In genomic region chr3:5128861-5129260, GRCh38 we compare ENCODE assay signal across 21 cellular contexts.
"Had no signal": no experiment of that assay in that cellular context is flagged by ENCODE, and none has a peak within 500 bp of the region (broad histone marks: within the 10 kb centered on the region; RNA-seq: fewer than 3 reads in every experiment).

No MANE protein-coding gene starts in this region.

- H2AFZ ChIP-seq: hepatocyte had no signal

- H3K27ac Mint-ChIP-seq: mesothelial cell of epicardium had no signal

- H3K4me2 ChIP-seq: hepatocyte, smooth muscle cell had no signal

- H3K4me3 Mint-ChIP-seq: mesothelial cell of epicardium; naive thymus-derived CD4-positive, alpha-beta T cell had no signal

- H3K9me3 ChIP-seq: body of pancreas, gastroesophageal sphincter, right atrium auricular region, suprapubic skin, tibial artery had no signal

- H3K27me3 Mint-ChIP-seq: naive thymus-derived CD4-positive, alpha-beta T cell had no signal

- H3K27me3 ChIP-seq: body of pancreas, dorsolateral prefrontal cortex, gastroesophageal sphincter, hepatocyte, right atrium auricular region, suprapubic skin, tibial artery had no signal

- H3K9me3 Mint-ChIP-seq: mesothelial cell of epicardium; naive thymus-derived CD4-positive, alpha-beta T cell had no signal

- H3K4me3 ChIP-seq: body of pancreas, dorsolateral prefrontal cortex, gastroesophageal sphincter, hepatocyte, right atrium auricular region, smooth muscle cell, suprapubic skin, tibial artery had no signal

- ATAC-seq: body of pancreas; gastroesophageal sphincter; left cardiac atrium; naive thymus-derived CD4-positive, alpha-beta T cell had no signal

- H3K36me3 ChIP-seq: right atrium auricular region, tibial artery had no signal

- DNase-seq: activated CD4-positive, alpha-beta T cell treated with anti-CD3 and anti-CD28 coated beads, Interleukin-2, amount 50 U/mL, for 1 hour; activated CD4-positive, CD25-positive, alpha-beta regulatory T cell treated with anti-CD3 and anti-CD28 coated beads, Interleukin-2, amount 50 U/mL, for 72 hours; activated effector memory CD4-positive, alpha-beta T cell treated with anti-CD3 and anti-CD28 coated beads, Interleukin-2, amount 50 U/mL, for 16 hours; activated naive CD4-positive, alpha-beta T cell treated with anti-CD3 and anti-CD28 coated beads, Interleukin-2, amount 50 U/mL, for 16 hours; anterior cingulate cortex; body of pancreas; dorsolateral prefrontal cortex; effector memory CD4-positive, alpha-beta T cell; left cardiac atrium; naive thymus-derived CD4-positive, alpha-beta T cell; occipital lobe; stimulated activated CD4-positive, alpha-beta T cell treated with anti-CD3 and anti-CD28 coated beads, Interleukin-2, amount 100 ng/mL, for 24 hours; stimulated activated naive CD4-positive, alpha-beta T cell; T-helper 2 cell; tibial artery had no signal

- H3K27ac ChIP-seq: body of pancreas, dorsolateral prefrontal cortex, gastroesophageal sphincter, hepatocyte, right atrium auricular region, suprapubic skin, tibial artery had no signal
